8 cellular contexts compared by ENCODE assay signal in genomic region chr2:218216674-218217365, GRCh38.
DNase-seq lines count a peak whose midpoint lies in the region; ATAC-seq, FAIRE-seq and TF ChIP-seq lines count a peak whose summit lies in the region.

TSS of gene ARPC2 (plus strand) at chr2:218217189. CDS start at chr2:218217471, 282 bp downstream.

- TF ChIP-seq CTCF in D721Med (IDR thresholded peaks at IDR 0.05; ENCODE audit: insufficient read depth, missing control alignments): no peak

- peak; percentile 80 for DNase-seq in D721Med (ENCODE audit: insufficient read length, low spot score)
- peak; percentile 81 for DNase-seq in HuH-7.5 (ENCODE audit: low spot score)
- peak; percentile 94 for DNase-seq in OCI-M1 (lab: John Stamatoyannopoulos, UW)
- peak; percentile 95 for DNase-seq in activated T-cell treated with anti-CD3 and anti-CD28 coated beads for 24 hours (ENCODE audit: low read depth)
- peak; percentile 82 for DNase-seq in epidermal melanocyte (ENCODE audit: insufficient read length, low spot score)
- peak; percentile 95 for DNase-seq in midbrain (lab: John Stamatoyannopoulos, UW)
- DNase-seq in stimulated activated CD8-positive, alpha-beta memory T cell treated with anti-CD3 and anti-CD28 coated beads, Interleukin-15, amount 100 ng/mL, for 48 hours (ENCODE audit: low read depth in 2 of 2): peak; percentile 94 to 96

- FAIRE-seq in D721Med (lab: Jason Lieb, UNC): no peak

- peak; percentile 67 for ATAC-seq in GM21526 (IDR thresholded peaks at IDR 0.05; ENCODE audit: low FRiP score, unreplicated experiment)

Comparison
In these comparisons a context has a peak if more than half of its experiments do, and no peak if none do; other contexts are left out.
1. Peak in every context shown above with its lines: DNase-seq and ATAC-seq.